Comparison of ENCODE assay signal across 13 cellular contexts in genomic region chr13:91894311-91894710, GRCh38.
DNase-seq lines count a peak whose midpoint lies in the region; TF ChIP-seq lines count a peak whose summit lies in the region.
"Had no signal": no experiment of that assay in that cellular context is flagged by ENCODE, and none has a peak within 500 bp of the region (broad histone marks: within the 10 kb centered on the region; RNA-seq: fewer than 3 reads in every experiment).

No MANE protein-coding gene starts in this region.

- DNase-seq in LNCaP clone FGC (ENCODE audit: low read depth) (peak; percentile 59), NCI-H226 (peak; percentile 8), dermis blood vessel endothelial cell (peak; percentile 23), renal cortical epithelial cell (ENCODE audit: low read depth) (peak; percentile 7), NCI-H1436 treated with DMSO at 0.1 percent for 48 hours (lab: John Stamatoyannopoulos, UW) (no peak), DMS79 treated with DMSO at 0.1 percent for 48 hours (lab: John Stamatoyannopoulos, UW) (no peak), activated gamma-delta T cell (lab: John Stamatoyannopoulos, UW) (no peak)
- DNase-seq: CD8-positive, alpha-beta T cell; DMS 273 treated with DMSO at 0.1 percent for 48 hours; NCI-H1694 treated with DMSO at 0.1 percent for 48 hours; NCI-H526 treated with DMSO at 0.1 percent for 48 hours; SK-N-SH had no signal

- no peak overlapping the region for H3K4me3 ChIP-seq in LNCaP clone FGC (ENCODE audit: low read depth, low read length)
- H3K4me3 ChIP-seq: GM23338 had no signal

- TF ChIP-seq CTCF in LNCaP clone FGC (IDR thresholded peaks at IDR 0.05; ENCODE audit: control insufficient read depth, extremely low read depth, insufficient read depth), result no peak

Comparison
In these comparisons a context has a peak if more than half of its experiments do, and no peak if none do; other contexts are left out.
1. DNase-seq: peak in LNCaP clone FGC (single experiment), NCI-H226 (single experiment), dermis blood vessel endothelial cell (single experiment) and renal cortical epithelial cell (single experiment); none in NCI-H1436 treated with DMSO at 0.1 percent for 48 hours (single experiment), DMS79 treated with DMSO at 0.1 percent for 48 hours (single experiment) and activated gamma-delta T cell (single experiment).